10 cellular contexts compared by ENCODE assay signal in genomic region chr4:54566608-54567007, GRCh38.
DNase-seq lines count a peak whose midpoint lies in the region; ATAC-seq and TF ChIP-seq lines count a peak whose summit lies in the region.
"Had no signal": no experiment of that assay in that cellular context is flagged by ENCODE, and none has a peak within 500 bp of the region (broad histone marks: within the 10 kb centered on the region; RNA-seq: fewer than 3 reads in every experiment).

No MANE protein-coding gene starts in this region.

- no peaks in the 10 kb centered on the region for H3K36me3 ChIP-seq in PC-3 (ENCODE audit: low read depth, low read length)

- no TSS peak for BruUV-seq in PC-3 (replicated peaks; lab: Mats Ljungman, UMichigan)

- peak; percentile 95 for ATAC-seq in GM18498 (IDR thresholded peaks at IDR 0.05; ENCODE audit: unreplicated experiment)
- peak; percentile 80 for ATAC-seq in GM21447 (IDR thresholded peaks at IDR 0.05; ENCODE audit: unreplicated experiment)
- peak; percentile 77 for ATAC-seq in HG03460 (IDR thresholded peaks at IDR 0.05; ENCODE audit: unreplicated experiment)
- ATAC-seq in PC-3, result no peak
- ATAC-seq in Right ventricle myocardium inferior, result no peak
- ATAC-seq in HG03378 (IDR thresholded peaks at IDR 0.05; ENCODE audit: unreplicated experiment), result no peak

- H3K9ac ChIP-seq in PC-3 (ENCODE audit: low read length), result no peak overlapping the region

- H3K27ac ChIP-seq in PC-3 (ENCODE audit: low read length), result no peak overlapping the region
- H3K27ac ChIP-seq: epithelial cell of prostate, HL-60 had no signal

- H3K9me2 ChIP-seq in PC-3 (replicated peaks; ENCODE audit: low read length), result no peaks in the 10 kb centered on the region

- POLR2A ChIA-PET in PC-3 (lab: Charles Lee; ENCODE audit: unreplicated experiment), result no interaction called here

- H3K9me3 ChIP-seq in PC-3 (ENCODE audit: low read length), result no peaks in the 10 kb centered on the region

- CTCF ChIA-PET in PC-3 (lab: Charles Lee), result no interaction called here

- TF ChIP-seq CTCF in PC-3 (conservative IDR thresholded peaks at IDR 0.05; ENCODE audit: low read depth, low read length), result no peak

- peaks cover 22% of the 10 kb centered on the region for H3K4me1 ChIP-seq in PC-3 (ENCODE audit: insufficient read depth, low read length)

- peak overlapping the region; percentile 45 for H2AFZ ChIP-seq in PC-3 (ENCODE audit: low read length)

- no peaks in the 10 kb centered on the region for H3F3A ChIP-seq in PC-3 (ENCODE audit: low read length, unreplicated experiment)

- peak overlapping the region; percentile 32 for H3K4me2 ChIP-seq in PC-3 (ENCODE audit: low read length)

- peaks cover 31% of the 10 kb centered on the region for H3K27me3 ChIP-seq in PC-3 (ENCODE audit: low read length)

- DNase-seq in PC-3 (no peak), germinal center (ENCODE audit: low spot score) (no peak), HT-29 (ENCODE audit: low spot score) (no peak), Right ventricle myocardium inferior (ENCODE audit: missing footprints) (no peak)

- intact Hi-C loops in PC-3 (cut with micrococcal nuclease), result no loop called here
- intact Hi-C loops in Right ventricle myocardium inferior (cut with DNase I), result no loop called here

- H3K4me3 ChIP-seq in PC-3 (ENCODE audit: low read length), result no peak overlapping the region; the same call in 1 of the 2 replicates

- no peaks in the 10 kb centered on the region for H3K79me2 ChIP-seq in PC-3 (ENCODE audit: low read length)

- no peaks in the 10 kb centered on the region for H4K20me1 ChIP-seq in PC-3 (ENCODE audit: low read length)

Comparison
In these comparisons a context has a peak if more than half of its experiments do, and no peak if none do; other contexts are left out.
1. ATAC-seq: peak in GM18498 (single experiment), GM21447 (single experiment) and HG03460 (single experiment); none in PC-3 (single experiment), Right ventricle myocardium inferior (single experiment) and HG03378 (single experiment).